Comparison of ENCODE assay signal across 18 cellular contexts in the genomic region with DNA sequence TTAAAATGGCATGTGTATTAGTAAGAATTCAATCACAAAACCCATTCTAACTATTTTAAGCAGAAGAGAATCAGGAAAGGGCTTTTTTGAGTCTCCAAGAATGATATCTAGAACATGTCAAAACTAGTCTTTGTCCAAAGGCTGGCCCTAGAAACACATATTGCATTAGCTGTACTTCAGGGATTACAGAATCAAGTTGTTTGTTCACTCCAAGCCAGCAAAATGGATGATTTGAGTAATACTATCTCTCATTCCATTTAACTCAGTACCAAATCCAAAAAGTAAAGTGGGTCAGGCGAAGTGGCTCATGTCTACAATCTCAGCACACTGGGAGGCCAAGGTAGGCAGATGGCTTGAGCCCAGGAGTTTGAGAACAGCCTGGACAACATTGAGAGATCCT.
"Had no signal": no experiment of that assay in that cellular context is flagged by ENCODE, and none has a peak within 500 bp of the region (broad histone marks: within the 10 kb centered on the region; RNA-seq: fewer than 3 reads in every experiment).

No MANE protein-coding gene starts in this region.

- H3K4me3 ChIP-seq: body of pancreas, thyroid gland, vagina had no signal

- H3K4me1 ChIP-seq: body of pancreas, thyroid gland had no signal

- H3K4me1 Mint-ChIP-seq: stimulated activated memory B cell treated with anti-CD40 and anti-IgM and Interleukin-4, amounts not matched to agents 10 μg/mL and 1 μg/mL and 100 μg/mL, for 72 hours had no signal

- H3K27me3 Mint-ChIP-seq: dendritic cell treated with granulocyte-macrophage colony-stimulating factor and Interleukin-4, amounts not matched to agents 40 ng/mL and 50 ng/mL, for 4 days; effector memory CD8-positive, alpha-beta T cell; memory B cell; stimulated activated memory B cell treated with anti-CD40 and anti-IgM and Interleukin-4, amounts not matched to agents 10 μg/mL and 1 μg/mL and 100 μg/mL, for 72 hours had no signal

- H3K9me3 Mint-ChIP-seq: activated naive CD4-positive, alpha-beta T cell treated with anti-CD3 and anti-CD28 coated beads, Interleukin-2, amount 50 U/mL, for 72 hours; dendritic cell treated with granulocyte-macrophage colony-stimulating factor and Interleukin-4, amounts not matched to agents 40 ng/mL and 50 ng/mL, for 4 days; effector memory CD8-positive, alpha-beta T cell; memory B cell; natural killer cell; stimulated activated memory B cell treated with anti-CD40 and anti-IgM and Interleukin-4, amounts not matched to agents 10 μg/mL and 1 μg/mL and 100 μg/mL, for 72 hours; T-helper 1 cell treated with Interleukin-12 subunit alpha and Interleukin-12 subunit beta and Interleukin-4 antibody, amounts not matched to agents 30 μg/mL and 1 μg/mL, for 36 hours had no signal

- H3K4me3 Mint-ChIP-seq: dendritic cell treated with granulocyte-macrophage colony-stimulating factor and Interleukin-4, amounts not matched to agents 40 ng/mL and 50 ng/mL, for 4 days; effector memory CD8-positive, alpha-beta T cell; memory B cell; natural killer cell; stimulated activated memory B cell treated with anti-CD40 and anti-IgM and Interleukin-4, amounts not matched to agents 10 μg/mL and 1 μg/mL and 100 μg/mL, for 72 hours; T-helper 1 cell treated with Interleukin-12 subunit alpha and Interleukin-12 subunit beta and Interleukin-4 antibody, amounts not matched to agents 30 μg/mL and 1 μg/mL, for 36 hours had no signal

- H3K36me3 Mint-ChIP-seq: natural killer cell had no signal

- H3K9me3 ChIP-seq: body of pancreas, thyroid gland, vagina had no signal

- H3K36me3 ChIP-seq: thyroid gland had no signal

- DNase-seq: activated CD4-positive, alpha-beta T cell treated with anti-CD3 and anti-CD28 coated beads, Interleukin-2, amount 50 U/mL, for 48 hours; activated effector memory CD4-positive, alpha-beta T cell treated with anti-CD3 and anti-CD28 coated beads, Interleukin-2, amount 50 U/mL, for 16 hours; amygdala; body of pancreas; effector memory CD8-positive, alpha-beta T cell; foreskin melanocyte; left colon; natural killer cell; retina; stimulated activated CD4-positive, alpha-beta T cell treated with anti-CD3 and anti-CD28 coated beads, Interleukin-2, amount 100 ng/mL, for 48 hours; thyroid gland; WERI-Rb-1 had no signal

- H3K27me3 ChIP-seq: body of pancreas, thyroid gland, vagina had no signal

- ATAC-seq: activated naive CD4-positive, alpha-beta T cell treated with anti-CD3 and anti-CD28 coated beads, Interleukin-2, amount 50 U/mL, for 72 hours; body of pancreas; effector memory CD8-positive, alpha-beta T cell; left colon; natural killer cell; stimulated activated memory B cell treated with anti-CD40 and anti-IgM and Interleukin-4, amounts not matched to agents 10 μg/mL and 1 μg/mL and 100 μg/mL, for 72 hours had no signal

- H3K27ac ChIP-seq: body of pancreas, thyroid gland, vagina, WERI-Rb-1 had no signal

- H3K27ac Mint-ChIP-seq: dendritic cell treated with granulocyte-macrophage colony-stimulating factor and Interleukin-4, amounts not matched to agents 40 ng/mL and 50 ng/mL, for 4 days; memory B cell; natural killer cell; stimulated activated memory B cell treated with anti-CD40 and anti-IgM and Interleukin-4, amounts not matched to agents 10 μg/mL and 1 μg/mL and 100 μg/mL, for 72 hours; T-helper 1 cell treated with Interleukin-12 subunit alpha and Interleukin-12 subunit beta and Interleukin-4 antibody, amounts not matched to agents 30 μg/mL and 1 μg/mL, for 36 hours had no signal
